Comparison of ENCODE assay signal across 18 cellular contexts in the genomic region with DNA sequence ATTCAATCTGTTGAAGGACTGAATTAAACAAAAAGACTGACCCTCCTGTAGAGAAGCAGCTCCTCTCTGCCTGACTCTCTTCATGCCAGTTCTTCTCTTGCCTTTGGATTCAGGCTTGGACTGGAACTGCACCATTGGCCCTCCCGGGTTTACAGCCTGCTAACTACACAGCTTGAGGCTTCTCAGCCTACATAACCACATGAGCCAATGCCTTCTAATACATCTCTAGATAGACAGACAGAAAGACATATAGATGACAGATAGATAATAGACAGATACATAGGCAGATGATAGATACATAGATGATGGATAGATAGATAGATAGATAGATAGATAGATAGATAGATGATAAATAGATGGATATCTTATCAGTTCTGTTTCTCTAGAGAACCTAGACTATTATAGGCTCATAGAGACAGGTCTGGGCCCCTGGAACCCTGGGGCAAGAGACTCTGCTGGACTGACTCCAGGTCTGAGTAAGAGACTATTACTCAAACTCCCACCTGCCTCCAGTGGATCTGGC. TPM values are rescaled to one million over a fixed set of nuclear protein-coding genes. Genes with fewer than 3 reads are reported as not detected.
"Had no signal": no experiment of that assay in that cellular context is flagged by ENCODE, and none has a peak within 500 bp of the region (broad histone marks: within the 10 kb centered on the region; RNA-seq: fewer than 3 reads in every experiment).

No MANE protein-coding gene starts in this region.

- H3K4me3 ChIP-seq: cardiac muscle cell, colonic mucosa, PC-9 had no signal

- H2AFZ ChIP-seq: PC-9 had no signal

- H3K4me2 ChIP-seq: PC-9 had no signal

- H3K27me3 ChIP-seq: cardiac muscle cell, colonic mucosa had no signal

- H3K4me3 Mint-ChIP-seq: activated CD4-positive, alpha-beta memory T cell treated with anti-CD3 and anti-CD28 coated beads for 36 hours; activated naive CD4-positive, alpha-beta T cell treated with anti-CD3 and anti-CD28 coated beads, Interleukin-2, amount 10 ng/mL, durations not matched to agents 7 days and 5 days; activated naive CD8-positive, alpha-beta T cell; activated naive CD8-positive, alpha-beta T cell treated with anti-CD3 and anti-CD28 coated beads, Interleukin-2, amount 50 U/mL, for 24 hours; activated T-cell treated with anti-CD3 and anti-CD28 coated beads, Interleukin-2, amount 50 U/mL, for 4 hours; activated T-helper 1 cell treated with anti-CD3 and anti-CD28 coated beads, Interleukin-12 subunit alpha, Interleukin-12 subunit beta, Interleukin-2, Interleukin-4 antibody, amounts not matched to agents 30 ng/mL and 10 ng/mL and 1 ng/mL, durations not matched to agents 14 hours and 24 hours and 36 hours; brain; central memory CD8-positive, alpha-beta T cell had no signal

- ATAC-seq: activated naive CD8-positive, alpha-beta T cell treated with anti-CD3 and anti-CD28 coated beads, Interleukin-2, amount 50 U/mL, for 24 hours; activated T-cell treated with anti-CD3 and anti-CD28 coated beads, Interleukin-2, amount 50 U/mL, for 4 hours had no signal

- DNase-seq: activated CD8-positive, alpha-beta memory T cell treated with anti-CD3 and anti-CD28 coated beads, Interleukin-2, amount 50 U/mL, for 4 hours; activated T-cell treated with anti-CD3 and anti-CD28 coated beads, Interleukin-2, amount 50 U/mL, for 4 hours; NCI-H1930; Right ventricle myocardium superior; T-helper 9 cell had no signal

- H3K9me3 ChIP-seq: colonic mucosa had no signal

- H3K27ac ChIP-seq: cardiac muscle cell, colonic mucosa, PC-9 had no signal

- H3K4me1 Mint-ChIP-seq: activated naive CD4-positive, alpha-beta T cell treated with anti-CD3 and anti-CD28 coated beads, Interleukin-2, amount 10 ng/mL, durations not matched to agents 7 days and 5 days; activated naive CD8-positive, alpha-beta T cell treated with anti-CD3 and anti-CD28 coated beads, Interleukin-2, amount 50 U/mL, for 24 hours; central memory CD8-positive, alpha-beta T cell had no signal

- H3K27ac Mint-ChIP-seq: activated CD4-positive, alpha-beta memory T cell treated with anti-CD3 and anti-CD28 coated beads for 36 hours; activated naive CD4-positive, alpha-beta T cell treated with anti-CD3 and anti-CD28 coated beads, Interleukin-2, amount 10 ng/mL, durations not matched to agents 7 days and 5 days; activated naive CD8-positive, alpha-beta T cell; activated naive CD8-positive, alpha-beta T cell treated with anti-CD3 and anti-CD28 coated beads, Interleukin-2, amount 50 U/mL, for 24 hours; activated T-helper 1 cell treated with anti-CD3 and anti-CD28 coated beads, Interleukin-12 subunit alpha, Interleukin-12 subunit beta, Interleukin-2, Interleukin-4 antibody, amounts not matched to agents 30 ng/mL and 10 ng/mL and 1 ng/mL, durations not matched to agents 14 hours and 24 hours and 36 hours had no signal

- H3K4me1 ChIP-seq: colonic mucosa had no signal

- H3K36me3 ChIP-seq: cardiac muscle cell, colonic mucosa had no signal

- H3K9me3 Mint-ChIP-seq: activated CD4-positive, alpha-beta memory T cell treated with anti-CD3 and anti-CD28 coated beads for 36 hours; activated T-helper 1 cell treated with anti-CD3 and anti-CD28 coated beads, Interleukin-12 subunit alpha, Interleukin-12 subunit beta, Interleukin-2, Interleukin-4 antibody, amounts not matched to agents 30 ng/mL and 10 ng/mL and 1 ng/mL, durations not matched to agents 14 hours and 24 hours and 36 hours; central memory CD8-positive, alpha-beta T cell had no signal

- H3K36me3 Mint-ChIP-seq: activated CD4-positive, alpha-beta memory T cell treated with anti-CD3 and anti-CD28 coated beads for 36 hours; activated naive CD4-positive, alpha-beta T cell treated with anti-CD3 and anti-CD28 coated beads, Interleukin-2, amount 10 ng/mL, durations not matched to agents 7 days and 5 days; brain had no signal

RNA-seq across cellular contexts. Expression of a gene that starts 58.5 kb away (rescaled TPM):
- total RNA-seq: activated CD4-positive, alpha-beta memory T cell treated with anti-CD3 and anti-CD28 coated beads for 36 hours; activated T-cell treated with anti-CD3 and anti-CD28 coated beads, Interleukin-2, amount 50 U/mL, for 4 hours; activated T-helper 1 cell treated with anti-CD3 and anti-CD28 coated beads, Interleukin-12 subunit alpha, Interleukin-12 subunit beta, Interleukin-2, Interleukin-4 antibody, amounts not matched to agents 30 ng/mL and 10 ng/mL and 1 ng/mL, durations not matched to agents 14 hours and 24 hours and 36 hours; chondrocyte; M059J; OCI-LY7 had no signal
